In the genomic region with DNA sequence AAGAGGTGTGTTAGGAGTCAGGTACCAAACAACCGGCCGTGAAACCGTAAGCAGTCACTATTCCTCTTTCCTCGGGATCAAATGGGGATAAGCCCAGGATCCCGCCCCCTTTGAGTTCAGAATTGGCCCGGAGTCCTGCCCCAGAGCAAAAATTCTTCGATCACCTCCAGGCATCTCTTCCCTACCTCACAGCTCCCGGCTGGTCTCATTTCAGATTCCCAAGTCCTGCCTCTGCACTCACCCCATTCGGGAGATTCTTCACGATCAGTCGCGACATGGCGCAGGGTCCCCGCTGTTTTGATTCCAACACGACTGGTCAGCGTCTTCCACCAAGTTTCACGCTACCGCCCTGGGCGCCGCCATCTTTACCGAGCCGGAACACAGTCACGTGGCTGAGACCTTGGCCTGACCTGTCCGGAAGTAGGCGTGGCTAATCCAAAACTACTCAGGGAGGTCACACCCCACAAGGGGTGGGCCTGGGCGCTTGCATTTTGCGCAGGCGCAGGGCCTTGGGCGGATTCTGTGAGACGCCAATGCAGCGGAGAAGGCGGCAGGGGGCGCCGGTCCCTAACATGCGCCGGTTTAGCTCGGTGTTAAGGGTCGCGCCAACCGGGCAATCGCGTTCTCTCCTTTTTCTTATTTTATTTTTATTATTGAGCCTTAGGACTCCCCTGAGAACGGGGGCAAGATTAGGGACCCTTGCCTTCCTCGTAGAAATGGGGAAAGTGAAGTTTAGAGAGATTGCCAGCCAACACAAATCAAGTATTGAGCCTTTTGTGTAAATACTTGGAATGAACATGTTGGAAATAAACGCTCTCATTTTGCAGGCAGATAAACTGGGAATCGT, we compare ENCODE assay signal across 1 cellular context.
TF ChIP-seq lines count a peak whose summit lies in the region.

A gene with protein sequence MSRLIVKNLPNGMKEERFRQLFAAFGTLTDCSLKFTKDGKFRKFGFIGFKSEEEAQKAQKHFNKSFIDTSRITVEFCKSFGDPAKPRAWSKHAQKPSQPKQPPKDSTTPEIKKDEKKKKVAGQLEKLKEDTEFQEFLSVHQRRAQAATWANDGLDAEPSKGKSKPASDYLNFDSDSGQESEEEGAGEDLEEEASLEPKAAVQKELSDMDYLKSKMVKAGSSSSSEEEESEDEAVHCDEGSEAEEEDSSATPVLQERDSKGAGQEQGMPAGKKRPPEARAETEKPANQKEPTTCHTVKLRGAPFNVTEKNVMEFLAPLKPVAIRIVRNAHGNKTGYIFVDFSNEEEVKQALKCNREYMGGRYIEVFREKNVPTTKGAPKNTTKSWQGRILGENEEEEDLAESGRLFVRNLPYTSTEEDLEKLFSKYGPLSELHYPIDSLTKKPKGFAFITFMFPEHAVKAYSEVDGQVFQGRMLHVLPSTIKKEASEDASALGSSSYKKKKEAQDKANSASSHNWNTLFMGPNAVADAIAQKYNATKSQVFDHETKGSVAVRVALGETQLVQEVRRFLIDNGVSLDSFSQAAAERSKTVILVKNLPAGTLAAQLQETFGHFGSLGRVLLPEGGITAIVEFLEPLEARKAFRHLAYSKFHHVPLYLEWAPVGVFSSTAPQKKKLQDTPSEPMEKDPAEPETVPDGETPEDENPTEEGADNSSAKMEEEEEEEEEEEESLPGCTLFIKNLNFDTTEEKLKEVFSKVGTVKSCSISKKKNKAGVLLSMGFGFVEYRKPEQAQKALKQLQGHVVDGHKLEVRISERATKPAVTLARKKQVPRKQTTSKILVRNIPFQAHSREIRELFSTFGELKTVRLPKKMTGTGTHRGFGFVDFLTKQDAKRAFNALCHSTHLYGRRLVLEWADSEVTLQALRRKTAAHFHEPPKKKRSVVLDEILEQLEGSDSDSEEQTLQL (minus strand): TSS at position 375 of the 847 bp plus-strand sequence. CDS start 98 bp downstream, at position 277.

TF ChIP-seq in GM23338, 12 proteins besides CTCF, POLR2A, EP300 and RAD21:
- no peak for TF ChIP-seq ZNF331 (CRISPR knock-in tag; IDR thresholded peaks at IDR 0.05; ENCODE audit: low read depth)
- TF ChIP-seq, protein P1, sequence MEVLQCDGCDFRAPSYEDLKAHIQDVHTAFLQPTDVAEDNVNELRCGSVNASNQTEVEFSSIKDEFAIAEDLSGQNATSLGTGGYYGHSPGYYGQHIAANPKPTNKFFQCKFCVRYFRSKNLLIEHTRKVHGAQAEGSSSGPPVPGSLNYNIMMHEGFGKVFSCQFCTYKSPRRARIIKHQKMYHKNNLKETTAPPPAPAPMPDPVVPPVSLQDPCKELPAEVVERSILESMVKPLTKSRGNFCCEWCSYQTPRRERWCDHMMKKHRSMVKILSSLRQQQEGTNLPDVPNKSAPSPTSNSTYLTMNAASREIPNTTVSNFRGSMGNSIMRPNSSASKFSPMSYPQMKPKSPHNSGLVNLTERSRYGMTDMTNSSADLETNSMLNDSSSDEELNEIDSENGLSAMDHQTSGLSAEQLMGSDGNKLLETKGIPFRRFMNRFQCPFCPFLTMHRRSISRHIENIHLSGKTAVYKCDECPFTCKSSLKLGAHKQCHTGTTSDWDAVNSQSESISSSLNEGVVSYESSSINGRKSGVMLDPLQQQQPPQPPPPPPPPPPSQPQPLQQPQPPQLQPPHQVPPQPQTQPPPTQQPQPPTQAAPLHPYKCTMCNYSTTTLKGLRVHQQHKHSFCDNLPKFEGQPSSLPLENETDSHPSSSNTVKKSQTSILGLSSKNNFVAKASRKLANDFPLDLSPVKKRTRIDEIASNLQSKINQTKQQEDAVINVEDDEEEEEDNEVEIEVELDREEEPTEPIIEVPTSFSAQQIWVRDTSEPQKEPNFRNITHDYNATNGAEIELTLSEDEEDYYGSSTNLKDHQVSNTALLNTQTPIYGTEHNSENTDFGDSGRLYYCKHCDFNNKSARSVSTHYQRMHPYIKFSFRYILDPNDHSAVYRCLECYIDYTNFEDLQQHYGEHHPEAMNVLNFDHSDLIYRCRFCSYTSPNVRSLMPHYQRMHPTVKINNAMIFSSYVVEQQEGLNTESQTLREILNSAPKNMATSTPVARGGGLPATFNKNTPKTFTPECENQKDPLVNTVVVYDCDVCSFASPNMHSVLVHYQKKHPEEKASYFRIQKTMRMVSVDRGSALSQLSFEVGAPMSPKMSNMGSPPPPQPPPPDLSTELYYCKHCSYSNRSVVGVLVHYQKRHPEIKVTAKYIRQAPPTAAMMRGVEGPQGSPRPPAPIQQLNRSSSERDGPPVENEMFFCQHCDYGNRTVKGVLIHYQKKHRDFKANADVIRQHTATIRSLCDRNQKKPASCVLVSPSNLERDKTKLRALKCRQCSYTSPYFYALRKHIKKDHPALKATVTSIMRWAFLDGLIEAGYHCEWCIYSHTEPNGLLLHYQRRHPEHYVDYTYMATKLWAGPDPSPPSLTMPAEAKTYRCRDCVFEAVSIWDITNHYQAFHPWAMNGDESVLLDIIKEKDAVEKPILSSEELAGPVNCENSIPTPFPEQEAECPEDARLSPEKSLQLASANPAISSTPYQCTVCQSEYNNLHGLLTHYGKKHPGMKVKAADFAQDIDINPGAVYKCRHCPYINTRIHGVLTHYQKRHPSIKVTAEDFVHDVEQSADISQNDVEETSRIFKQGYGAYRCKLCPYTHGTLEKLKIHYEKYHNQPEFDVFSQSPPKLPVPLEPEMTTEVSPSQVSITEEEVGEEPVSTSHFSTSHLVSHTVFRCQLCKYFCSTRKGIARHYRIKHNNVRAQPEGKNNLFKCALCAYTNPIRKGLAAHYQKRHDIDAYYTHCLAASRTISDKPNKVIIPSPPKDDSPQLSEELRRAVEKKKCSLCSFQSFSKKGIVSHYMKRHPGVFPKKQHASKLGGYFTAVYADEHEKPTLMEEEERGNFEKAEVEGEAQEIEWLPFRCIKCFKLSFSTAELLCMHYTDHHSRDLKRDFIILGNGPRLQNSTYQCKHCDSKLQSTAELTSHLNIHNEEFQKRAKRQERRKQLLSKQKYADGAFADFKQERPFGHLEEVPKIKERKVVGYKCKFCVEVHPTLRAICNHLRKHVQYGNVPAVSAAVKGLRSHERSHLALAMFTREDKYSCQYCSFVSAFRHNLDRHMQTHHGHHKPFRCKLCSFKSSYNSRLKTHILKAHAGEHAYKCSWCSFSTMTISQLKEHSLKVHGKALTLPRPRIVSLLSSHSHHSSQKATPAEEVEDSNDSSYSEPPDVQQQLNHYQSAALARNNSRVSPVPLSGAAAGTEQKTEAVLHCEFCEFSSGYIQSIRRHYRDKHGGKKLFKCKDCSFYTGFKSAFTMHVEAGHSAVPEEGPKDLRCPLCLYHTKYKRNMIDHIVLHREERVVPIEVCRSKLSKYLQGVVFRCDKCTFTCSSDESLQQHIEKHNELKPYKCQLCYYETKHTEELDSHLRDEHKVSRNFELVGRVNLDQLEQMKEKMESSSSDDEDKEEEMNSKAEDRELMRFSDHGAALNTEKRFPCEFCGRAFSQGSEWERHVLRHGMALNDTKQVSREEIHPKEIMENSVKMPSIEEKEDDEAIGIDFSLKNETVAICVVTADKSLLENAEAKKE (CRISPR knock-in tag; IDR thresholded peaks at IDR 0.05): no peak
- TF ChIP-seq STAT1 (IDR thresholded peaks at IDR 0.05; ENCODE audit: unreplicated experiment): no peak
- TF ChIP-seq CREB1 (CRISPR knock-in tag; IDR thresholded peaks at IDR 0.05; ENCODE audit: low read depth): peak; percentile 79
- TF ChIP-seq ETS1 (IDR thresholded peaks at IDR 0.05): peak; percentile 86
- no peak for TF ChIP-seq JUNB (IDR thresholded peaks at IDR 0.05; ENCODE audit: unreplicated experiment)
- TF ChIP-seq REST (IDR thresholded peaks at IDR 0.05; ENCODE audit: unreplicated experiment): no peak
- no peak for TF ChIP-seq EZH2 (IDR thresholded peaks at IDR 0.05; ENCODE audit: low read depth, unreplicated experiment)
- TF ChIP-seq EZH2phosphoT487 (IDR thresholded peaks at IDR 0.05; ENCODE audit: unreplicated experiment): no peak
- TF ChIP-seq NANOG (IDR thresholded peaks at IDR 0.05; ENCODE audit: borderline replicate concordance): no peak
- TF ChIP-seq ZNF114 (CRISPR knock-in tag; IDR thresholded peaks at IDR 0.05): no peak
- peak; percentile 66 for TF ChIP-seq POLR2AphosphoS5 (IDR thresholded peaks at IDR 0.05; ENCODE audit: low read depth)
TF ChIP-seq in GM23338: peak in this region for 3.
